9 cellular contexts compared by ENCODE assay signal in genomic region chr12:49058366-49059062, GRCh38. TPM values are rescaled to one million over a fixed set of nuclear protein-coding genes. Genes with fewer than 3 reads are reported as not detected.
A peak's percentile ranks its signal among the peaks of the same experiment; 100 is the strongest.
DNase-seq lines count a peak whose midpoint lies in the region; ATAC-seq and TF ChIP-seq lines count a peak whose summit lies in the region.
"Had no signal": no experiment of that assay in that cellular context is flagged by ENCODE, and none has a peak within 500 bp of the region (broad histone marks: within the 10 kb centered on the region; RNA-seq: fewer than 3 reads in every experiment).

No MANE protein-coding gene starts in this region.

- intact Hi-C loops in natural killer cell (cut with micrococcal nuclease): no loop called here

- peaks cover 2% of the 10 kb centered on the region for H3K27me3 Mint-ChIP-seq in IgD-negative memory B cell
- H3K27me3 Mint-ChIP-seq in natural killer cell (ENCODE audit: low read depth in 2 of 2): no peaks in the 10 kb centered on the region

- H3K36me3 ChIP-seq in BJ (ENCODE audit: control insufficient read depth, insufficient read depth, low read length): peaks cover 11% of the 10 kb centered on the region

- peak overlapping the region in 1 of 2 donors; percentile 98 for H3K27ac ChIP-seq in coronary artery

- TF ChIP-seq CTCF in BJ (IDR thresholded peaks at IDR 0.05; ENCODE audit: insufficient read depth, low read depth, low read length) (no peak), coronary artery (IDR thresholded peaks at IDR 0.05) (no peak), natural killer cell (IDR thresholded peaks at IDR 0.05) (no peak)

- H3K4me3 Mint-ChIP-seq in IgD-negative memory B cell (peak overlapping the region; percentile 47 to 97 (median 94)), natural killer cell (peak overlapping the region; percentile 91)

- H3K36me3 Mint-ChIP-seq in IgD-negative memory B cell (no peaks in the 10 kb centered on the region), natural killer cell (no peaks in the 10 kb centered on the region)

- CTCF ChIA-PET in BJ (lab: Yijun Ruan, JAX): interaction anchor here (0.5 to 2.7 kb wide), 13 partner anchors 8 to 73 kb away, joined by 3 to 12 read pairs (median 3); partner anchors contain the start of genes DHH and TUBA1B

- peak overlapping the region; percentile 30 to 98 (median 48) for H3K27ac Mint-ChIP-seq in IgD-negative memory B cell
- H3K27ac Mint-ChIP-seq in natural killer cell: peak overlapping the region; percentile 81 to 85

- H3K4me1 Mint-ChIP-seq in IgD-negative memory B cell (peaks cover 46 to 49% (median 48%) of the 10 kb centered on the region in 3 donors), natural killer cell (peaks cover 59 to 68% of the 10 kb centered on the region in 2 donors)

- ATAC-seq in natural killer cell (no peak), GM21381 (IDR thresholded peaks at IDR 0.05; ENCODE audit: unreplicated experiment) (no peak), GM18517 (IDR thresholded peaks at IDR 0.05; ENCODE audit: unreplicated experiment) (no peak), GM21526 (IDR thresholded peaks at IDR 0.05; ENCODE audit: low FRiP score, unreplicated experiment) (no peak)

- H3K9me3 Mint-ChIP-seq in IgD-negative memory B cell (no peaks in the 10 kb centered on the region), natural killer cell (no peaks in the 10 kb centered on the region)

- no peak for DNase-seq in BJ (ENCODE audit: low read depth)
- DNase-seq in coronary artery (ENCODE audit: low spot score): peak; percentile 64
- DNase-seq in natural killer cell: no peak
- no peak for DNase-seq in GOT3 (lab: John Stamatoyannopoulos, UW)
- DNase-seq: amygdala had no signal

- H3K27me3 ChIP-seq in BJ (ENCODE audit: control insufficient read depth, insufficient read depth, low read length): no peaks in the 10 kb centered on the region

- POLR2A ChIA-PET in BJ (lab: Charles Lee): no interaction called here

- H3K4me3 ChIP-seq in BJ (ENCODE audit: low read depth, low read length) (peak overlapping the region; percentile 88), coronary artery (peak overlapping the region; percentile 88)

RNA-seq across cellular contexts. Expression of gene KMT2D, which starts 2.1 kb away (rescaled TPM):
- polyA plus RNA-seq in BJ (2011; rRNA removed) (8.2 and 9.7 TPM in 2 replicates), IgD-negative memory B cell (19.7 TPM)
- 19.1 and 25.5 TPM in 2 replicates for polyA minus RNA-seq in BJ (2011; rRNA and poly(A)+ RNA removed)
- 100 to 1,000 TPM; 164 to 186 (median 182) TPM for total RNA-seq in natural killer cell

RNA-seq across cellular contexts. Expression of gene RHEBL1, which starts 11.3 kb away (rescaled TPM):
- polyA plus RNA-seq in BJ (2011; rRNA removed) (0.82 and 1.3 TPM in 2 replicates), IgD-negative memory B cell (3.2 TPM)
- polyA minus RNA-seq in BJ (2011; rRNA and poly(A)+ RNA removed): 0.57 and 0.62 TPM in 2 replicates
- total RNA-seq in natural killer cell: 10 to 100 TPM in 2 of 3 donors, 1 to 10 TPM in 1; 6.3 to 11.6 (median 11.1) TPM

RNA-seq across cellular contexts. Expression of gene DHH, which starts 36.1 kb away (rescaled TPM):
- not detected in 2 replicates for polyA plus RNA-seq in BJ (2011; rRNA removed)
- polyA minus RNA-seq in BJ (2011; rRNA and poly(A)+ RNA removed): 0.21 TPM in 1 of 2 replicates, not detected in the other
- not detected for polyA plus RNA-seq in IgD-negative memory B cell
- total RNA-seq in natural killer cell: under 1 TPM; 0.39 to 0.80 (median 0.45) TPM

RNA-seq across cellular contexts. Expression of gene PRKAG1, which starts 39.9 kb away (rescaled TPM):
- 94.1 and 127 TPM in 2 replicates for polyA plus RNA-seq in BJ (2011; rRNA removed)
- 24.5 and 37.1 TPM in 2 replicates for polyA minus RNA-seq in BJ (2011; rRNA and poly(A)+ RNA removed)
- 45.6 TPM for polyA plus RNA-seq in IgD-negative memory B cell
- total RNA-seq in natural killer cell: 100 to 1,000 TPM in 1 of 3 donors, 10 to 100 TPM in 2; 76.4 to 100 (median 81.1) TPM

RNA-seq across cellular contexts. Expression of gene LMBR1L, which starts 52.1 kb away (rescaled TPM):
- polyA plus RNA-seq in BJ (2011; rRNA removed) (37.2 and 63.1 TPM in 2 replicates), IgD-negative memory B cell (37.3 TPM)
- polyA minus RNA-seq in BJ (2011; rRNA and poly(A)+ RNA removed): 51.2 and 61.6 TPM in 2 replicates
- total RNA-seq in natural killer cell: 100 to 1,000 TPM; 262 to 294 (median 271) TPM
